In genomic region chr14:64215274-64215673, GRCh38 we compare ENCODE assay signal across 20 cellular contexts.
DNase-seq lines count a peak whose midpoint lies in the region; ATAC-seq lines count a peak whose summit lies in the region.
"Had no signal": no experiment of that assay in that cellular context is flagged by ENCODE, and none has a peak within 500 bp of the region (broad histone marks: within the 10 kb centered on the region; RNA-seq: fewer than 3 reads in every experiment).

No MANE protein-coding gene starts in this region.

- H4K8ac ChIP-seq in neuronal stem cell (ENCODE audit: low read depth, low read length) = peak overlapping the region; percentile 73

- H2AFZ ChIP-seq in Karpas-422 (ENCODE audit: low read length) (no peak overlapping the region), neuronal stem cell (ENCODE audit: low read length) (no peak overlapping the region)
- H2AFZ ChIP-seq: GM23248, PC-9 had no signal

- H3K9me3 ChIP-seq in Karpas-422 (ENCODE audit: low read length) = no peaks in the 10 kb centered on the region
- H3K9me3 ChIP-seq in neuronal stem cell (replicated peaks in 1 of 2; ENCODE audit: control insufficient read depth in 2 of 2, insufficient read depth in 1 of 2, low read depth in 1 of 2, low read length in 2 of 2) = no peaks in the 10 kb centered on the region
- H3K9me3 ChIP-seq: BE2C, HAP-1 had no signal

- no peak overlapping the region for H3K14ac ChIP-seq in neuronal stem cell (ENCODE audit: low read length)

- no peak overlapping the region for H2BK15ac ChIP-seq in neuronal stem cell (ENCODE audit: low read length)

- H3K27ac ChIP-seq in Karpas-422 (ENCODE audit: low read length) = peak overlapping the region; percentile 97
- H3K27ac ChIP-seq in neuronal stem cell (replicated peaks; ENCODE audit: low read length) = no peak overlapping the region
- H3K27ac ChIP-seq: GM23248, PC-9, RWPE1 had no signal

- H3K23ac ChIP-seq in neuronal stem cell (ENCODE audit: low read depth, low read length, poor library complexity) = no peak overlapping the region

- no peak overlapping the region for H4K91ac ChIP-seq in neuronal stem cell (ENCODE audit: low read depth, low read length, poor library complexity)

- H3K27me3 ChIP-seq in Karpas-422 (ENCODE audit: low read length) (no peaks in the 10 kb centered on the region), neuronal stem cell (ENCODE audit: control insufficient read depth in 3 of 3, insufficient read depth in 3 of 3, low read depth in 1 of 3, low read length in 3 of 3) (no peaks in the 10 kb centered on the region)
- H3K27me3 ChIP-seq: BE2C had no signal

- POLR2A ChIA-PET in naive thymus-derived CD8-positive, alpha-beta T cell (lab: Charles Lee) = interaction anchor here (0.6 kb wide), 1 partner anchor 8 kb away, joined by 6 read pairs; no protein-coding TSS in a partner anchor

- no peak overlapping the region for H3K18ac ChIP-seq in neuronal stem cell (ENCODE audit: low read length)

- H3K4me1 ChIP-seq in Karpas-422 (ENCODE audit: low read length) (peaks cover 100% of the 10 kb centered on the region), neuronal stem cell (ENCODE audit: control insufficient read depth in 2 of 2, insufficient read depth in 1 of 2, low read depth in 1 of 2, low read length in 2 of 2) (no peaks in the 10 kb centered on the region)
- H3K4me1 ChIP-seq: HAP-1 had no signal

- H2BK5ac ChIP-seq in neuronal stem cell (ENCODE audit: low read length) = no peak overlapping the region

- intact Hi-C loops in cardiac septum (cut with DNase I) (no loop called here), left cardiac atrium (cut with DNase I) (no loop called here)

- no peaks in the 10 kb centered on the region for H3K27me3 Mint-ChIP-seq in stimulated activated naive B cell treated with anti-CD40 and anti-IgM and Interleukin-4, amounts not matched to agents 10 μg/mL and 1 μg/mL and 100 μg/mL, for 72 hours
- no peaks in the 10 kb centered on the region for H3K27me3 Mint-ChIP-seq in naive thymus-derived CD8-positive, alpha-beta T cell
- H3K27me3 Mint-ChIP-seq: CD4-positive, CD25-positive, alpha-beta regulatory T cell had no signal

- peak overlapping the region; percentile 67 for H3K9ac ChIP-seq in Karpas-422 (ENCODE audit: low read length)
- H3K9ac ChIP-seq in neuronal stem cell (ENCODE audit: low read depth, low read length, poor library complexity) = no peak overlapping the region
- H3K9ac ChIP-seq: GM23248 had no signal

- H3K79me1 ChIP-seq in neuronal stem cell (ENCODE audit: low read depth, low read length) = peaks cover 2% of the 10 kb centered on the region

- peaks cover 89% of the 10 kb centered on the region for H3K79me2 ChIP-seq in Karpas-422 (ENCODE audit: low read length)

- H2AK5ac ChIP-seq in neuronal stem cell (ENCODE audit: low read depth, low read length) = no peak overlapping the region

- no peak for ATAC-seq in left cardiac atrium
- ATAC-seq in stimulated activated naive B cell treated with anti-CD40 and anti-IgM and Interleukin-4, amounts not matched to agents 10 μg/mL and 1 μg/mL and 100 μg/mL, for 72 hours (replicated peaks) = no peak
- ATAC-seq in naive thymus-derived CD8-positive, alpha-beta T cell = no peak
- ATAC-seq in HG03565 (IDR thresholded peaks at IDR 0.05; ENCODE audit: unreplicated experiment) = no peak

- H3K9me3 Mint-ChIP-seq in stimulated activated naive B cell treated with anti-CD40 and anti-IgM and Interleukin-4, amounts not matched to agents 10 μg/mL and 1 μg/mL and 100 μg/mL, for 72 hours = peaks cover 0 to 6% of the 10 kb centered on the region in 2 donors
- H3K9me3 Mint-ChIP-seq in naive thymus-derived CD8-positive, alpha-beta T cell = no peaks in the 10 kb centered on the region

- peak overlapping the region; percentile 17 for H3K27ac Mint-ChIP-seq in stimulated activated naive B cell treated with anti-CD40 and anti-IgM and Interleukin-4, amounts not matched to agents 10 μg/mL and 1 μg/mL and 100 μg/mL, for 72 hours
- H3K27ac Mint-ChIP-seq in naive thymus-derived CD8-positive, alpha-beta T cell = peak overlapping the region in 1 of 10 donors; percentile 18

- DNase-seq in cardiac septum (ENCODE audit: low spot score) (peak; percentile 22), left cardiac atrium (no peak), Karpas-422 (no peak), neuronal stem cell (ENCODE audit: low spot score) (no peak)
- DNase-seq in stimulated activated naive B cell treated with anti-CD40 and anti-IgM and Interleukin-4, amounts not matched to agents 10 μg/mL and 1 μg/mL and 100 μg/mL, for 72 hours = no peak
- DNase-seq in naive thymus-derived CD8-positive, alpha-beta T cell = no peak
- DNase-seq: BE2C; CD4-positive, CD25-positive, alpha-beta regulatory T cell; COR-L47; EL; GM23248; MM.1S; NCI-H1092 treated with DMSO at 0.1 percent for 48 hours; NCI-H146; NCI-H2029 treated with DMSO at 0.1 percent for 48 hours; NCI-H2171; PC-9 had no signal

- no peak overlapping the region for H3K4ac ChIP-seq in neuronal stem cell (ENCODE audit: low read length)

- no peaks in the 10 kb centered on the region for H3K9me2 ChIP-seq in Karpas-422 (replicated peaks; ENCODE audit: insufficient read depth, low read length)

- H3K4me3 ChIP-seq in Karpas-422 (ENCODE audit: low read length) (peak overlapping the region; percentile 56), neuronal stem cell (ENCODE audit: low read length in 2 of 2) (no peak overlapping the region)
- H3K4me3 ChIP-seq: GM23248, HAP-1, PC-9 had no signal

- no CpG with 5 or more reads among the region's 10 CpGs for WGBS in neuronal stem cell (ENCODE audit: extremely low coverage in 2 of 2, insufficient read length in 2 of 2, insufficient replicate concordance in 1 of 2), 2 donors

- no peak overlapping the region for H2BK12ac ChIP-seq in neuronal stem cell (ENCODE audit: low read length)

- no peak overlapping the region for H3K4me3 Mint-ChIP-seq in stimulated activated naive B cell treated with anti-CD40 and anti-IgM and Interleukin-4, amounts not matched to agents 10 μg/mL and 1 μg/mL and 100 μg/mL, for 72 hours
- peak overlapping the region in 1 of 10 donors; percentile 32 for H3K4me3 Mint-ChIP-seq in naive thymus-derived CD8-positive, alpha-beta T cell
- H3K4me3 Mint-ChIP-seq: CD4-positive, CD25-positive, alpha-beta regulatory T cell had no signal

- no peaks in the 10 kb centered on the region for H4K20me1 ChIP-seq in Karpas-422 (ENCODE audit: insufficient read depth, low read depth, low read length)

- peaks cover 23 to 45% of the 10 kb centered on the region in 2 donors for H3K36me3 Mint-ChIP-seq in stimulated activated naive B cell treated with anti-CD40 and anti-IgM and Interleukin-4, amounts not matched to agents 10 μg/mL and 1 μg/mL and 100 μg/mL, for 72 hours
- peaks cover 5 to 98% (median 49%) of the 10 kb centered on the region in 3 donors for H3K36me3 Mint-ChIP-seq in naive thymus-derived CD8-positive, alpha-beta T cell

- H2BK120ac ChIP-seq in neuronal stem cell (ENCODE audit: low read depth, low read length) = no peak overlapping the region

- H3K4me2 ChIP-seq in Karpas-422 (ENCODE audit: low read depth, low read length, poor library complexity, severe bottlenecking) = peak overlapping the region; percentile 73
- no peak overlapping the region for H3K4me2 ChIP-seq in neuronal stem cell (ENCODE audit: insufficient read depth, low read length, poor library complexity, severe bottlenecking)
- H3K4me2 ChIP-seq: PC-9 had no signal

- H3K36me3 ChIP-seq in Karpas-422 (ENCODE audit: insufficient read depth, low read length) (peaks cover 49% of the 10 kb centered on the region; the same call in 1 of the 2 replicates), neuronal stem cell (replicated peaks in 1 of 2; ENCODE audit: control insufficient read depth in 2 of 2, insufficient read depth in 2 of 2, low read length in 2 of 2) (peaks cover 43 to 99% of the 10 kb centered on the region in 2 donors)

- peaks cover 29 to 54% of the 10 kb centered on the region in 2 donors for H3K4me1 Mint-ChIP-seq in stimulated activated naive B cell treated with anti-CD40 and anti-IgM and Interleukin-4, amounts not matched to agents 10 μg/mL and 1 μg/mL and 100 μg/mL, for 72 hours
- H3K4me1 Mint-ChIP-seq in naive thymus-derived CD8-positive, alpha-beta T cell = peaks cover 0 to 4% (median 1%) of the 10 kb centered on the region in 4 donors
